In genomic region chr15:49286649-49287394, GRCh38 we compare ENCODE assay signal across 20 cellular contexts.
A peak's percentile ranks its signal among the peaks of the same experiment; 100 is the strongest.
DNase-seq lines count a peak whose midpoint lies in the region; ATAC-seq, FAIRE-seq and TF ChIP-seq lines count a peak whose summit lies in the region.
"Had no signal": no experiment of that assay in that cellular context is flagged by ENCODE, and none has a peak within 500 bp of the region (broad histone marks: within the 10 kb centered on the region; RNA-seq: fewer than 3 reads in every experiment).

No MANE protein-coding gene starts in this region.

- H3K9me3 Mint-ChIP-seq in activated CD8-positive, alpha-beta memory T cell treated with anti-CD3 and anti-CD28 coated beads, Interleukin-2, amount 10 ng/mL, durations not matched to agents 7 days and 5 days (ENCODE audit: low read depth): no peaks in the 10 kb centered on the region
- peaks cover 3% of the 10 kb centered on the region for H3K9me3 Mint-ChIP-seq in astrocyte (ENCODE audit: unreplicated experiment)
- no peaks in the 10 kb centered on the region for H3K9me3 Mint-ChIP-seq in stimulated activated memory B cell treated with anti-CD40 and anti-IgM and Interleukin-4, amounts not matched to agents 10 μg/mL and 1 μg/mL and 100 μg/mL, for 72 hours
- H3K9me3 Mint-ChIP-seq: CD8-positive, alpha-beta T cell; central memory CD8-positive, alpha-beta T cell; neural progenitor cell had no signal

- peak; percentile 36 for ATAC-seq in activated CD8-positive, alpha-beta memory T cell treated with anti-CD3 and anti-CD28 coated beads, Interleukin-2, amount 10 ng/mL, durations not matched to agents 7 days and 5 days
- ATAC-seq in stimulated activated memory B cell treated with anti-CD40 and anti-IgM and Interleukin-4, amounts not matched to agents 10 μg/mL and 1 μg/mL and 100 μg/mL, for 72 hours: peak; percentile 64
- ATAC-seq: CD8-positive, alpha-beta T cell had no signal

- no peak overlapping the region for H3K4me2 ChIP-seq in astrocyte (ENCODE audit: low read length)
- H3K4me2 ChIP-seq: neural progenitor cell had no signal

- no peak overlapping the region for H3K4me3 ChIP-seq in astrocyte (ENCODE audit: insufficient read depth, low read depth, low read length)
- H3K4me3 ChIP-seq: neural progenitor cell, transverse colon had no signal

- H3K27ac ChIP-seq in astrocyte (ENCODE audit: low read depth, low read length): no peak overlapping the region
- H3K27ac ChIP-seq: neural progenitor cell, transverse colon had no signal

- no peak overlapping the region for H2AFZ ChIP-seq in astrocyte (ENCODE audit: low read depth, low read length)
- H2AFZ ChIP-seq: neural progenitor cell had no signal

- no peak for DNase-seq in activated CD8-positive, alpha-beta memory T cell treated with anti-CD3 and anti-CD28 coated beads, Interleukin-2, amount 10 ng/mL, durations not matched to agents 7 days and 5 days
- no peak for DNase-seq in activated CD8-positive, alpha-beta memory T cell treated with anti-CD3 and anti-CD28 coated beads, Interleukin-2, amount 50 U/mL, for 48 hours
- DNase-seq in NCI-H460 (ENCODE audit: extremely low read depth, low read depth): peak; percentile 3
- peak; percentile 63 for DNase-seq in astrocyte (ENCODE audit: low read depth)
- DNase-seq in NOMO-1 treated with dmso at 0.1 percent for 144 hours (lab: John Stamatoyannopoulos, UW; ENCODE audit: unreplicated experiment): no peak
- DNase-seq in germinal center (ENCODE audit: low spot score): no peak
- DNase-seq in OCI-M1 (lab: John Stamatoyannopoulos, UW): no peak
- DNase-seq: activated CD4-positive, alpha-beta T cell treated with anti-CD3 and anti-CD28 coated beads, Interleukin-2, amount 50 U/mL, for 48 hours; activated naive CD4-positive, alpha-beta T cell treated with anti-CD3 and anti-CD28 coated beads, Interleukin-2, amount 50 U/mL, for 16 hours; CD8-positive, alpha-beta T cell; islet precursor cell; KBM-7; NCI-H1436 treated with DMSO at 0.1 percent for 48 hours; NK-92 treated with Interleukin-12 subunit alpha and Interleukin-12 subunit beta, amount 100 ng/mL, for 24 hours; SHP77 treated with DMSO at 0.1 percent for 48 hours; stimulated activated CD4-positive, alpha-beta T cell treated with anti-CD3 and anti-CD28 coated beads, Interleukin-1b, Interleukin-23, amount 100 ng/mL, for 48 hours; transverse colon had no signal

- H3K36me3 Mint-ChIP-seq in activated CD8-positive, alpha-beta memory T cell treated with anti-CD3 and anti-CD28 coated beads, Interleukin-2, amount 10 ng/mL, durations not matched to agents 7 days and 5 days: peaks cover 71% of the 10 kb centered on the region
- peaks cover 31% of the 10 kb centered on the region for H3K36me3 Mint-ChIP-seq in astrocyte (ENCODE audit: low read depth, unreplicated experiment)
- H3K36me3 Mint-ChIP-seq in stimulated activated memory B cell treated with anti-CD40 and anti-IgM and Interleukin-4, amounts not matched to agents 10 μg/mL and 1 μg/mL and 100 μg/mL, for 72 hours: peaks cover 71% of the 10 kb centered on the region

- no peaks in the 10 kb centered on the region for H3K27me3 ChIP-seq in astrocyte (ENCODE audit: insufficient read depth, low read length)
- H3K27me3 ChIP-seq: neural progenitor cell, transverse colon had no signal

- peaks cover 32% of the 10 kb centered on the region for H3K4me1 Mint-ChIP-seq in activated CD8-positive, alpha-beta memory T cell treated with anti-CD3 and anti-CD28 coated beads, Interleukin-2, amount 10 ng/mL, durations not matched to agents 7 days and 5 days
- H3K4me1 Mint-ChIP-seq in astrocyte (ENCODE audit: low read depth, unreplicated experiment): peaks cover 10% of the 10 kb centered on the region
- no peaks in the 10 kb centered on the region for H3K4me1 Mint-ChIP-seq in stimulated activated memory B cell treated with anti-CD40 and anti-IgM and Interleukin-4, amounts not matched to agents 10 μg/mL and 1 μg/mL and 100 μg/mL, for 72 hours
- H3K4me1 Mint-ChIP-seq: neural progenitor cell had no signal

- no peak for TF ChIP-seq CTCF in astrocyte (IDR thresholded peaks at IDR 0.05; ENCODE audit: insufficient read depth, low read depth, low read length)

- no peak for FAIRE-seq in astrocyte (lab: Jason Lieb, UNC)

- H3K9me3 ChIP-seq in astrocyte (ENCODE audit: insufficient read depth, low read depth, low read length): no peaks in the 10 kb centered on the region
- H3K9me3 ChIP-seq: transverse colon had no signal

- H3K4me1 ChIP-seq in astrocyte (ENCODE audit: insufficient read depth, low read length): peaks cover 15% of the 10 kb centered on the region
- H3K4me1 ChIP-seq: neural progenitor cell, transverse colon had no signal

- no peaks in the 10 kb centered on the region for H3K79me2 ChIP-seq in astrocyte (ENCODE audit: insufficient read depth, low read length)

- no peak overlapping the region for H3K9ac ChIP-seq in astrocyte (ENCODE audit: low read length)
- H3K9ac ChIP-seq: neural progenitor cell had no signal

- CTCF ChIA-PET in activated CD8-positive, alpha-beta memory T cell treated with anti-CD3 and anti-CD28 coated beads, Interleukin-2, amount 10 ng/mL, durations not matched to agents 7 days and 5 days (lab: Charles Lee): no interaction called here

- H3K27me3 Mint-ChIP-seq in activated CD8-positive, alpha-beta memory T cell treated with anti-CD3 and anti-CD28 coated beads, Interleukin-2, amount 10 ng/mL, durations not matched to agents 7 days and 5 days: no peaks in the 10 kb centered on the region
- H3K27me3 Mint-ChIP-seq in astrocyte (ENCODE audit: low read depth, unreplicated experiment): no peaks in the 10 kb centered on the region
- H3K27me3 Mint-ChIP-seq in stimulated activated memory B cell treated with anti-CD40 and anti-IgM and Interleukin-4, amounts not matched to agents 10 μg/mL and 1 μg/mL and 100 μg/mL, for 72 hours: no peaks in the 10 kb centered on the region
- H3K27me3 Mint-ChIP-seq: central memory CD8-positive, alpha-beta T cell had no signal

- peak overlapping the region; percentile 50 for H3K27ac Mint-ChIP-seq in activated CD8-positive, alpha-beta memory T cell treated with anti-CD3 and anti-CD28 coated beads, Interleukin-2, amount 10 ng/mL, durations not matched to agents 7 days and 5 days
- H3K27ac Mint-ChIP-seq in astrocyte (ENCODE audit: unreplicated experiment): no peak overlapping the region
- H3K27ac Mint-ChIP-seq in stimulated activated memory B cell treated with anti-CD40 and anti-IgM and Interleukin-4, amounts not matched to agents 10 μg/mL and 1 μg/mL and 100 μg/mL, for 72 hours: no peak overlapping the region
- H3K27ac Mint-ChIP-seq: CD8-positive, alpha-beta T cell; neural progenitor cell had no signal

- no peak overlapping the region for H3K4me3 Mint-ChIP-seq in activated CD8-positive, alpha-beta memory T cell treated with anti-CD3 and anti-CD28 coated beads, Interleukin-2, amount 10 ng/mL, durations not matched to agents 7 days and 5 days
- H3K4me3 Mint-ChIP-seq in astrocyte (ENCODE audit: unreplicated experiment): no peak overlapping the region
- H3K4me3 Mint-ChIP-seq in stimulated activated memory B cell treated with anti-CD40 and anti-IgM and Interleukin-4, amounts not matched to agents 10 μg/mL and 1 μg/mL and 100 μg/mL, for 72 hours: no peak overlapping the region
- H3K4me3 Mint-ChIP-seq: CD8-positive, alpha-beta T cell; central memory CD8-positive, alpha-beta T cell; neural progenitor cell had no signal

- H4K20me1 ChIP-seq in astrocyte (ENCODE audit: insufficient read depth, low read length): peaks cover 5% of the 10 kb centered on the region

- H3K36me3 ChIP-seq in astrocyte (ENCODE audit: insufficient read depth, low read length): peaks cover 3% of the 10 kb centered on the region
- H3K36me3 ChIP-seq: neural progenitor cell had no signal

Comparison
In these comparisons a context has a peak if more than half of its experiments do, and no peak if none do; other contexts are left out.
1. DNase-seq: peak in NCI-H460 (single experiment) and astrocyte (single experiment); none in activated CD8-positive, alpha-beta memory T cell treated with anti-CD3 and anti-CD28 coated beads, Interleukin-2, amount 10 ng/mL, durations not matched to agents 7 days and 5 days (single experiment), activated CD8-positive, alpha-beta memory T cell treated with anti-CD3 and anti-CD28 coated beads, Interleukin-2, amount 50 U/mL, for 48 hours (single experiment), NOMO-1 treated with dmso at 0.1 percent for 144 hours (single experiment), germinal center (single experiment) and OCI-M1 (single experiment).